In the genomic region with DNA sequence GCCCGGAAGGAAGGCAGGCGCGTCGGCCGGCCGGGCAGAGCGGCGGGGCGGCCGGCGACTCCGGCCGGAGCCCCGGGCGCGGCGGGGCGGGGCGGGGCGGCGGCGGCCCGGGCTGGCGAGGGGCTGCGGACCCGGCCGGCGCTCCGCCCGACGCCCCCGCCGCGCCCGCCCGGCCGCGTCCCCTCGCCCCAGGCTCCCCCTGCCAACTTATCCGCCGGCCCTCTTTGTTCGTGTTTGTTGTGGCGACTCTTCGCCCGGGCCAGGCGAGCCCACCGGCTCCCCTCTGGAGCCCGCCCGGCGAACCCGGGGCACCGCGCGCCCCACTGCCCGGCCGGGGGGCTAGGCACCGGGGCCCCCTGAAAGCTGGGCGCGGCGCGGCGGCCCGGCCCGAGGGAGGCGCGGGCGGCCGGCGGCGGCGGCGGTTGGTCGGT, we compare ENCODE assay signal across 8 cellular contexts. TPM values are rescaled to one million over a fixed set of nuclear protein-coding genes. Genes with fewer than 3 reads are reported as not detected.
DNase-seq lines count a peak whose midpoint lies in the region; ATAC-seq and TF ChIP-seq lines count a peak whose summit lies in the region.

No MANE protein-coding gene starts in this region.

- 1 to 2% methylated on average over 15 to 26 of the region's 73 CpGs for WGBS in GM23248 (ENCODE audit: low coverage in 1 of 2, low lambda C conversion rate in 2 of 2, missing lambda C conversion rate in 2 of 2), 2 experiments

- no peak overlapping the region for H3K27ac Mint-ChIP-seq in nephron progenitor cell

- H3K27ac ChIP-seq in GM23248, result peak overlapping the region; percentile 95
- peak overlapping the region; percentile 99 to 100 (median 100) for H3K27ac ChIP-seq in Peyer's patch
- peak overlapping the region; percentile 96 for H3K27ac ChIP-seq in epithelial cell of prostate
- no peak overlapping the region for H3K27ac ChIP-seq in foreskin keratinocyte

- no peak for TF ChIP-seq POLR2A in Peyer's patch (IDR thresholded peaks at IDR 0.05)

- H3K9me2 ChIP-seq in GM23248 (ENCODE audit: insufficient read depth), result no peaks in the 10 kb centered on the region

- DNase-seq in GM03348 (ENCODE audit: low spot score) (peak; percentile 41), GM23248 (peak; percentile 66), Peyer's patch (no peak), epithelial cell of prostate (ENCODE audit: low read depth, low spot score) (no peak), nephron progenitor cell (peak; percentile 43), OCI-M2 (lab: John Stamatoyannopoulos, UW; ENCODE audit: unreplicated experiment) (no peak), NCI-H2081 treated with DMSO at 0.1 percent for 48 hours (lab: John Stamatoyannopoulos, UW) (no peak), foreskin keratinocyte (no peak)

- no peak overlapping the region for H2AFZ ChIP-seq in GM23248

- H3K4me1 ChIP-seq in GM23248 (ENCODE audit: insufficient read depth) (peaks cover 10% of the 10 kb centered on the region), Peyer's patch (peaks cover 0 to 31% (median 0%) of the 10 kb centered on the region in 4 donors), foreskin keratinocyte (no peaks in the 10 kb centered on the region)

- H3K27me3 ChIP-seq in GM23248 (replicated peaks; ENCODE audit: insufficient read depth) (peaks cover under 1% of the 10 kb centered on the region; the same call in 1 of the 2 replicates), Peyer's patch (no peaks in the 10 kb centered on the region), foreskin keratinocyte (peaks cover 3% of the 10 kb centered on the region)

- no peak for TF ChIP-seq CTCF in Peyer's patch (IDR thresholded peaks at IDR 0.05)
- TF ChIP-seq CTCF in nephron progenitor cell (IDR thresholded peaks at IDR 0.05), result no peak
- no peak for TF ChIP-seq CTCF in foreskin keratinocyte (conservative IDR thresholded peaks at IDR 0.05)

- peak overlapping the region; percentile 96 for H3K9ac ChIP-seq in GM23248

- H3K36me3 Mint-ChIP-seq in nephron progenitor cell (ENCODE audit: low read depth), result peaks cover 15% of the 10 kb centered on the region

- peaks cover 38% of the 10 kb centered on the region for H3K79me2 ChIP-seq in GM23248 (ENCODE audit: insufficient read depth)

- H3K4me2 ChIP-seq in GM23248 (ENCODE audit: unreplicated experiment), result peak overlapping the region; percentile 58

- in situ Hi-C loops in GM23248 (cut with MboI), result no loop called here

- peaks cover 18% of the 10 kb centered on the region for H3K9me3 Mint-ChIP-seq in nephron progenitor cell

- peak overlapping the region; percentile 65 for H3K4me3 Mint-ChIP-seq in nephron progenitor cell

- H3K4me3 ChIP-seq in GM23248, result peak overlapping the region; percentile 85
- peak overlapping the region; percentile 78 to 99 (median 98) for H3K4me3 ChIP-seq in Peyer's patch

- H3K27me3 Mint-ChIP-seq in nephron progenitor cell (ENCODE audit: low read depth, poor library complexity), result peaks cover 12% of the 10 kb centered on the region

- no peak for ATAC-seq in foreskin keratinocyte

- H3F3A ChIP-seq in GM23248 (ENCODE audit: insufficient read depth), result peaks cover 28% of the 10 kb centered on the region

- no peaks in the 10 kb centered on the region for H3K9me3 ChIP-seq in GM23248 (ENCODE audit: low read depth)
- H3K9me3 ChIP-seq in Peyer's patch, result no peaks in the 10 kb centered on the region

- H3K36me3 ChIP-seq in GM23248 (ENCODE audit: low read depth) (no peaks in the 10 kb centered on the region), Peyer's patch (no peaks in the 10 kb centered on the region)

- H3K4me1 Mint-ChIP-seq in nephron progenitor cell, result peaks cover 32% of the 10 kb centered on the region

- no peaks in the 10 kb centered on the region for H4K20me1 ChIP-seq in GM23248 (ENCODE audit: insufficient read depth)

RNA-seq across cellular contexts. Expression of gene KDM7A, which starts 0.5 kb away (rescaled TPM):
- total RNA-seq in GM23248 (2014; rRNA removed; shearing (Covaris generic)), result 6.7 and 7.8 TPM in 2 replicates
- polyA plus RNA-seq in GM23248 (2016; fragmentation: Nextera tagmentation; extraction: Ambion mirVana) (1.9 and 2.3 TPM in 2 replicates), foreskin keratinocyte (0.58 and 0.62 TPM in 2 replicates)
- total RNA-seq in Peyer's patch (10 to 100 TPM; 38.0 to 59.3 (median 38.8) TPM), foreskin keratinocyte (3.1 and 3.2 TPM in 2 replicates)

Comparison
In these comparisons a context has a peak if more than half of its experiments do, and no peak if none do; other contexts are left out.
1. DNase-seq: peak in GM03348 (single experiment), GM23248 (single experiment) and nephron progenitor cell (single experiment); none in Peyer's patch (0 of 3), epithelial cell of prostate (single experiment), OCI-M2 (single experiment), NCI-H2081 treated with DMSO at 0.1 percent for 48 hours (single experiment) and foreskin keratinocyte (0 of 2).